24 cellular contexts compared by ENCODE assay signal in genomic region chr4:85606505-85606904, GRCh38.
"Had no signal": no experiment of that assay in that cellular context is flagged by ENCODE, and none has a peak within 500 bp of the region (broad histone marks: within the 10 kb centered on the region; RNA-seq: fewer than 3 reads in every experiment).

No MANE protein-coding gene starts in this region.

- H3K4me2 ChIP-seq: hepatocyte, smooth muscle cell had no signal

- H3K27ac ChIP-seq: gastroesophageal sphincter, hepatocyte, left ventricle myocardium inferior, parathyroid adenoma, psoas muscle, tibial artery had no signal

- H3K36me3 Mint-ChIP-seq: activated naive CD8-positive, alpha-beta T cell treated with anti-CD3 and anti-CD28 coated beads, Interleukin-2, amount 10 ng/mL, durations not matched to agents 7 days and 5 days; mesothelial cell of epicardium; naive thymus-derived CD4-positive, alpha-beta T cell had no signal

- H3K27me3 Mint-ChIP-seq: activated CD4-positive, alpha-beta T cell treated with anti-CD3 and anti-CD28 coated beads for 36 hours; naive thymus-derived CD4-positive, alpha-beta T cell had no signal

- H3K36me3 ChIP-seq: gastroesophageal sphincter, left ventricle myocardium inferior, stomach, tibial artery had no signal

- H3K4me3 ChIP-seq: gastroesophageal sphincter, hepatocyte, left ventricle myocardium inferior, psoas muscle, smooth muscle cell, stomach, tibial artery had no signal

- H3K4me1 Mint-ChIP-seq: activated naive CD8-positive, alpha-beta T cell treated with anti-CD3 and anti-CD28 coated beads, Interleukin-2, amount 10 ng/mL, durations not matched to agents 7 days and 5 days had no signal

- H3K9ac ChIP-seq: parathyroid adenoma had no signal

- H3K27ac Mint-ChIP-seq: activated CD4-positive, alpha-beta T cell treated with anti-CD3 and anti-CD28 coated beads for 36 hours; activated CD8-positive, alpha-beta T cell treated with anti-CD3 and anti-CD28 coated beads, Interleukin-2, amount 10 ng/mL, durations not matched to agents 7 days and 5 days; activated naive CD4-positive, alpha-beta T cell treated with anti-CD3 and anti-CD28 coated beads for 36 hours; activated naive CD8-positive, alpha-beta T cell treated with anti-CD3 and anti-CD28 coated beads, Interleukin-2, amount 10 ng/mL, durations not matched to agents 7 days and 5 days; activated T-helper 1 cell treated with anti-CD3 and anti-CD28 coated beads, Interleukin-12 subunit alpha, Interleukin-12 subunit beta, Interleukin-2, Interleukin-4 antibody, amounts not matched to agents 30 ng/mL and 10 ng/mL and 1 ng/mL, durations not matched to agents 14 hours and 24 hours and 36 hours; mesothelial cell of epicardium; naive thymus-derived CD4-positive, alpha-beta T cell had no signal

- H3K4me3 Mint-ChIP-seq: activated CD4-positive, alpha-beta T cell treated with anti-CD3 and anti-CD28 coated beads for 36 hours; activated CD8-positive, alpha-beta T cell treated with anti-CD3 and anti-CD28 coated beads, Interleukin-2, amount 10 ng/mL, durations not matched to agents 7 days and 5 days; activated naive CD4-positive, alpha-beta T cell treated with anti-CD3 and anti-CD28 coated beads for 36 hours; activated naive CD8-positive, alpha-beta T cell treated with anti-CD3 and anti-CD28 coated beads, Interleukin-2, amount 10 ng/mL, durations not matched to agents 7 days and 5 days; activated T-helper 1 cell treated with anti-CD3 and anti-CD28 coated beads, Interleukin-12 subunit alpha, Interleukin-12 subunit beta, Interleukin-2, Interleukin-4 antibody, amounts not matched to agents 30 ng/mL and 10 ng/mL and 1 ng/mL, durations not matched to agents 14 hours and 24 hours and 36 hours; mesothelial cell of epicardium had no signal

- H2AFZ ChIP-seq: hepatocyte, parathyroid adenoma had no signal

- DNase-seq: activated CD4-positive, alpha-beta T cell treated with anti-CD3 and anti-CD28 coated beads for 36 hours; activated CD4-positive, CD25-positive, alpha-beta regulatory T cell; activated CD8-positive, alpha-beta T cell treated with anti-CD3 and anti-CD28 coated beads, Interleukin-2, amount 10 ng/mL, durations not matched to agents 7 days and 5 days; activated effector memory CD4-positive, alpha-beta T cell treated with anti-CD3 and anti-CD28 coated beads, Interleukin-2, amount 50 U/mL, for 16 hours; activated naive CD4-positive, alpha-beta T cell treated with anti-CD3 and anti-CD28 coated beads for 36 hours; activated naive CD8-positive, alpha-beta T cell treated with anti-CD3 and anti-CD28 coated beads, Interleukin-2, amount 10 ng/mL, durations not matched to agents 7 days and 5 days; amniotic stem cell; caudate nucleus; cortex of kidney; islet precursor cell; left ventricle myocardium inferior; naive thymus-derived CD4-positive, alpha-beta T cell; psoas muscle; stimulated activated CD4-positive, alpha-beta T cell treated with anti-CD3 and anti-CD28 coated beads, Interleukin-15, amount 100 ng/mL, for 24 hours; stomach; T-helper 2 cell; tibial artery had no signal

- H3K4me1 ChIP-seq: gastroesophageal sphincter, parathyroid adenoma, psoas muscle, tibial artery had no signal

- H3K9me3 ChIP-seq: gastroesophageal sphincter, left ventricle myocardium inferior, psoas muscle, stomach, tibial artery had no signal

- ATAC-seq: activated CD4-positive, alpha-beta T cell treated with anti-CD3 and anti-CD28 coated beads for 36 hours; activated CD8-positive, alpha-beta T cell treated with anti-CD3 and anti-CD28 coated beads, Interleukin-2, amount 10 ng/mL, durations not matched to agents 7 days and 5 days; gastroesophageal sphincter; naive thymus-derived CD4-positive, alpha-beta T cell; psoas muscle; SK-N-SH treated with all-trans-retinoic acid at 6 μM for 48 hours had no signal

- H3K79me2 ChIP-seq: hepatocyte, parathyroid adenoma had no signal

- H3K9me3 Mint-ChIP-seq: activated T-helper 1 cell treated with anti-CD3 and anti-CD28 coated beads, Interleukin-12 subunit alpha, Interleukin-12 subunit beta, Interleukin-2, Interleukin-4 antibody, amounts not matched to agents 30 ng/mL and 10 ng/mL and 1 ng/mL, durations not matched to agents 14 hours and 24 hours and 36 hours had no signal

- H3K27me3 ChIP-seq: gastroesophageal sphincter, hepatocyte, stomach, tibial artery had no signal
